In the genomic region with DNA sequence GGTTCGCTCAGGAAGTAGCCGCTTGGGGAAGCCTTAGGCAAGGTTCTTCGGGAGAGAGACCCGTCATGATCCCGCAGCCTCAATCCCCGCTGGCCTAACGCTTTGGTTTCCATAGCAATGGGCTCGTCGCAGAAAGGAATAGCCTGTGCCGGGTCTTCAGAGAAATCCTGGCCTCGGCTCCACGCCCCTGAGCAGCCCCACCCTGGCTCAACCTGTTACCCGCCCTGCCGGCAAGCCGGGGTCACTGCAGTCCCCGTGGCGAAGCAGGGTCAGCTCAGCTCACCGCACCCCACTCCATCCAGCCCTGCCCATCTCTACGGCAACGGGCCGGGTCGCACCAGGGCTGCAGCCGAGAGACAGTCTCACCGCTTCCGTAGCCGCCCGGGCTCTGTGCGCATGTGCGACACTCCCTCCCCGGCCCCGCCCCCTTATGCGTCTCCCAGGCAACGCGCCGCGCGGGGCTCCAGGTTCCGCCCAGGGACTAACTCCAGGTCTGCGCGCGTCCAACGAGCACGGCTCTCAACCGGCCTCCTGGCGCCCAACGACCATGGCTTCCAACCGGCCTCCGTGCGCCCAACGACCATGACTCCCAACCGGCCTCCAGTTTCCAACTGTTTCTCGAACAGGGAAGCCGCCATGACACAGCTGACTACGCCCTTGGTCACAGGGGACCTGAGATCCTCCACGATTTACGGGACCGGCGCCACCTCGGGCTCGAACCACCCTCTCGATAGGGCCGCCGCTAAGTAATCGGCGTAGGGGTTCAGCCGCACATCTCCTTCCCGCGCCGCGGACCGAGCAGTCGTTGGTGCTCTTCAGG, we compare ENCODE assay signal across 1 cellular context.
TF ChIP-seq lines count a peak whose summit lies in the region.

TSS of gene DUSP18 (minus strand) at position 390 of the 820 bp plus-strand sequence. CDS start 3,872 bp downstream, outside the sequence.

TF ChIP-seq in HEK293, 187 proteins besides CTCF, POLR2A, EP300 and RAD21 (continued from another document and continues in another):
- TF ChIP-seq, protein P1, sequence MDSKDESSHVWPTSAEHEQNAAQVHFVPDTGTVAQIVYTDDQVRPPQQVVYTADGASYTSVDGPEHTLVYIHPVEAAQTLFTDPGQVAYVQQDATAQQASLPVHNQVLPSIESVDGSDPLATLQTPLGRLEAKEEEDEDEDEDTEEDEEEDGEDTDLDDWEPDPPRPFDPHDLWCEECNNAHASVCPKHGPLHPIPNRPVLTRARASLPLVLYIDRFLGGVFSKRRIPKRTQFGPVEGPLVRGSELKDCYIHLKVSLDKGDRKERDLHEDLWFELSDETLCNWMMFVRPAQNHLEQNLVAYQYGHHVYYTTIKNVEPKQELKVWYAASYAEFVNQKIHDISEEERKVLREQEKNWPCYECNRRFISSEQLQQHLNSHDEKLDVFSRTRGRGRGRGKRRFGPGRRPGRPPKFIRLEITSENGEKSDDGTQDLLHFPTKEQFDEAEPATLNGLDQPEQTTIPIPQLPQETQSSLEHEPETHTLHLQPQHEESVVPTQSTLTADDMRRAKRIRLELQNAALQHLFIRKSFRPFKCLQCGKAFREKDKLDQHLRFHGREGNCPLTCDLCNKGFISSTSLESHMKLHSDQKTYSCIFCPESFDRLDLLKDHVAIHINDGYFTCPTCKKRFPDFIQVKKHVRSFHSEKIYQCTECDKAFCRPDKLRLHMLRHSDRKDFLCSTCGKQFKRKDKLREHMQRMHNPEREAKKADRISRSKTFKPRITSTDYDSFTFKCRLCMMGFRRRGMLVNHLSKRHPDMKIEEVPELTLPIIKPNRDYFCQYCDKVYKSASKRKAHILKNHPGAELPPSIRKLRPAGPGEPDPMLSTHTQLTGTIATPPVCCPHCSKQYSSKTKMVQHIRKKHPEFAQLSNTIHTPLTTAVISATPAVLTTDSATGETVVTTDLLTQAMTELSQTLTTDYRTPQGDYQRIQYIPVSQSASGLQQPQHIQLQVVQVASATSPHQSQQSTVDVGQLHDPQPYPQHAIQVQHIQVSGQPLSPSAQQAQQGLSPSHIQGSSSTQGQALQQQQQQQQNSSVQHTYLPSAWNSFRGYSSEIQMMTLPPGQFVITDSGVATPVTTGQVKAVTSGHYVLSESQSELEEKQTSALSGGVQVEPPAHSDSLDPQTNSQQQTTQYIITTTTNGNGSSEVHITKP (tag by site-specific recombination; IDR thresholded peaks at IDR 0.05): peak; percentile 90
- no peak for TF ChIP-seq SETDB1 (IDR thresholded peaks at IDR 0.05; ENCODE audit: insufficient read length, low read length)
- TF ChIP-seq ZNF394 (tag by site-specific recombination; IDR thresholded peaks at IDR 0.05; ENCODE audit: borderline replicate concordance): peak; percentile 35; the same call in 1 of the 2 replicates
- no peak for TF ChIP-seq ZNF548 (tag by site-specific recombination; IDR thresholded peaks at IDR 0.05)
- no peak for TF ChIP-seq ZNF658 (tag by site-specific recombination; IDR thresholded peaks at IDR 0.05)
- no peak for TF ChIP-seq ZNF521 (tag by site-specific recombination; IDR thresholded peaks at IDR 0.05)
- TF ChIP-seq ZNF529 (tag by site-specific recombination; IDR thresholded peaks at IDR 0.05; ENCODE audit: insufficient replicate concordance): no peak
- no peak for TF ChIP-seq ZNF112 (tag by site-specific recombination; IDR thresholded peaks at IDR 0.05)
- TF ChIP-seq GLI4 (tag by site-specific recombination; IDR thresholded peaks at IDR 0.05): no peak
- peak; percentile 78 for TF ChIP-seq SP3 (tag by site-specific recombination; IDR thresholded peaks at IDR 0.05)
- 0 out of 2 replicates have a peak, but pooled peaks have one; percentile 39 for TF ChIP-seq ZNF324 (tag by site-specific recombination; IDR thresholded peaks at IDR 0.05)
- TF ChIP-seq ZNF423 (tag by site-specific recombination; IDR thresholded peaks at IDR 0.05): no peak
- no peak for TF ChIP-seq ZNF362 (tag by site-specific recombination; IDR thresholded peaks at IDR 0.05)
- peak; percentile 90 for TF ChIP-seq YY1 (tag by site-specific recombination; IDR thresholded peaks at IDR 0.05)
- no peak; the same call in 1 of the 2 replicates for TF ChIP-seq WT1 (tag by site-specific recombination; IDR thresholded peaks at IDR 0.05)
- TF ChIP-seq GFI1B (tag by site-specific recombination; IDR thresholded peaks at IDR 0.05): no peak
- peak; percentile 96 for TF ChIP-seq SCRT2 (tag by site-specific recombination; IDR thresholded peaks at IDR 0.05)
- TF ChIP-seq ZNF530 (tag by site-specific recombination; IDR thresholded peaks at IDR 0.05; ENCODE audit: low read depth): no peak
- no peak for TF ChIP-seq ZNF157 (tag by site-specific recombination; IDR thresholded peaks at IDR 0.05)
- peak; percentile 62; the same call in 1 of the 2 replicates for TF ChIP-seq ZNF561 (tag by site-specific recombination; IDR thresholded peaks at IDR 0.05; ENCODE audit: borderline replicate concordance)
- TF ChIP-seq ZNF776 (tag by site-specific recombination; IDR thresholded peaks at IDR 0.05; ENCODE audit: borderline replicate concordance): no peak
- no peak for TF ChIP-seq HOXC10 (CRISPR knock-in tag; IDR thresholded peaks at IDR 0.05)
- TF ChIP-seq ZEB2 (tag by site-specific recombination; IDR thresholded peaks at IDR 0.05): peak; percentile 83; the same call in 1 of the 2 replicates
- peak; percentile 94 for TF ChIP-seq ZBTB17 (tag by site-specific recombination; IDR thresholded peaks at IDR 0.05)
- TF ChIP-seq YY2 (tag by site-specific recombination; IDR thresholded peaks at IDR 0.05): peak; percentile 65; the same call in 1 of the 2 replicates
- no peak for TF ChIP-seq ZNF26 (tag by site-specific recombination; IDR thresholded peaks at IDR 0.05)
- peak; percentile 1; the same call in 1 of the 2 replicates for TF ChIP-seq ZIC2 (tag by site-specific recombination; IDR thresholded peaks at IDR 0.05)
- TF ChIP-seq ZNF791 (tag by site-specific recombination; IDR thresholded peaks at IDR 0.05): no peak
- peak; percentile 78 for TF ChIP-seq ZFP37 (tag by site-specific recombination; IDR thresholded peaks at IDR 0.05)
- TF ChIP-seq ZNF214 (tag by site-specific recombination; IDR thresholded peaks at IDR 0.05; ENCODE audit: borderline replicate concordance): no peak
- peak; percentile 30; the same call in 1 of the 2 replicates for TF ChIP-seq IKZF3 (tag by site-specific recombination; IDR thresholded peaks at IDR 0.05)
- TF ChIP-seq HOXD13 (CRISPR knock-in tag; IDR thresholded peaks at IDR 0.05; ENCODE audit: borderline replicate concordance): no peak
- peak; percentile 83 for TF ChIP-seq KLF1 (tag by site-specific recombination; IDR thresholded peaks at IDR 0.05)
- TF ChIP-seq ZNF48 (tag by site-specific recombination; IDR thresholded peaks at IDR 0.05): no peak
- TF ChIP-seq ZNF843 (tag by site-specific recombination; IDR thresholded peaks at IDR 0.05): 0 out of 2 replicates have a peak, but pooled peaks have one; percentile 26
- TF ChIP-seq GLIS1 (tag by site-specific recombination; IDR thresholded peaks at IDR 0.05): peak; percentile 59
- TF ChIP-seq ZNF239 (tag by site-specific recombination; IDR thresholded peaks at IDR 0.05): no peak
- peak; percentile 95 for TF ChIP-seq KLF9 (tag by site-specific recombination; IDR thresholded peaks at IDR 0.05; ENCODE audit: low read depth)
- TF ChIP-seq ZNF600 (tag by site-specific recombination; IDR thresholded peaks at IDR 0.05): peak; percentile 93
- no peak for TF ChIP-seq ZNF571 (tag by site-specific recombination; IDR thresholded peaks at IDR 0.05)
- TF ChIP-seq ZNF510 (tag by site-specific recombination; IDR thresholded peaks at IDR 0.05; ENCODE audit: insufficient replicate concordance): no peak
- no peak for TF ChIP-seq SCRT1 (tag by site-specific recombination; IDR thresholded peaks at IDR 0.05; ENCODE audit: borderline replicate concordance)
- TF ChIP-seq ZNF777 (tag by site-specific recombination; IDR thresholded peaks at IDR 0.05; ENCODE audit: borderline replicate concordance): peak; percentile 81
- TF ChIP-seq ZSCAN4 (tag by site-specific recombination; IDR thresholded peaks at IDR 0.05): no peak; the same call in 1 of the 2 replicates
- peak; percentile 68; the same call in 1 of the 2 replicates for TF ChIP-seq ZNF692 (tag by site-specific recombination; IDR thresholded peaks at IDR 0.05)
- peak; percentile 70 for TF ChIP-seq ZBTB20 (tag by site-specific recombination; IDR thresholded peaks at IDR 0.05)
- TF ChIP-seq ZNF132 (tag by site-specific recombination; IDR thresholded peaks at IDR 0.05; ENCODE audit: borderline replicate concordance): no peak
- no peak for TF ChIP-seq ZFP3 (tag by site-specific recombination; IDR thresholded peaks at IDR 0.05; ENCODE audit: low read depth)
- TF ChIP-seq, protein P2, sequence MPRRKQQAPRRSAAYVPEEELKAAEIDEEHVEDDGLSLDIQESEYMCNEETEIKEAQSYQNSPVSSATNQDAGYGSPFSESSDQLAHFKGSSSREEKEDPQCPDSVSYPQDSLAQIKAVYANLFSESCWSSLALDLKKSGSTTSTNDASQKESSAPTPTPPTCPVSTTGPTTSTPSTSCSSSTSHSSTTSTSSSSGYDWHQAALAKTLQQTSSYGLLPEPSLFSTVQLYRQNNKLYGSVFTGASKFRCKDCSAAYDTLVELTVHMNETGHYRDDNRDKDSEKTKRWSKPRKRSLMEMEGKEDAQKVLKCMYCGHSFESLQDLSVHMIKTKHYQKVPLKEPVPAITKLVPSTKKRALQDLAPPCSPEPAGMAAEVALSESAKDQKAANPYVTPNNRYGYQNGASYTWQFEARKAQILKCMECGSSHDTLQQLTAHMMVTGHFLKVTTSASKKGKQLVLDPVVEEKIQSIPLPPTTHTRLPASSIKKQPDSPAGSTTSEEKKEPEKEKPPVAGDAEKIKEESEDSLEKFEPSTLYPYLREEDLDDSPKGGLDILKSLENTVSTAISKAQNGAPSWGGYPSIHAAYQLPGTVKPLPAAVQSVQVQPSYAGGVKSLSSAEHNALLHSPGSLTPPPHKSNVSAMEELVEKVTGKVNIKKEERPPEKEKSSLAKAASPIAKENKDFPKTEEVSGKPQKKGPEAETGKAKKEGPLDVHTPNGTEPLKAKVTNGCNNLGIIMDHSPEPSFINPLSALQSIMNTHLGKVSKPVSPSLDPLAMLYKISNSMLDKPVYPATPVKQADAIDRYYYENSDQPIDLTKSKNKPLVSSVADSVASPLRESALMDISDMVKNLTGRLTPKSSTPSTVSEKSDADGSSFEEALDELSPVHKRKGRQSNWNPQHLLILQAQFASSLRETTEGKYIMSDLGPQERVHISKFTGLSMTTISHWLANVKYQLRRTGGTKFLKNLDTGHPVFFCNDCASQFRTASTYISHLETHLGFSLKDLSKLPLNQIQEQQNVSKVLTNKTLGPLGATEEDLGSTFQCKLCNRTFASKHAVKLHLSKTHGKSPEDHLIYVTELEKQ (tag by site-specific recombination; IDR thresholded peaks at IDR 0.05; ENCODE audit: borderline replicate concordance): no peak
- TF ChIP-seq ATF2 (tag by site-specific recombination; IDR thresholded peaks at IDR 0.05; ENCODE audit: low read depth): no peak
- TF ChIP-seq ZNF24 (tag by site-specific recombination; IDR thresholded peaks at IDR 0.05): 0 out of 2 replicates have a peak, but pooled peaks have one; percentile 40
